Comparison of ENCODE assay signal across 8 cellular contexts in genomic region chr4:119212251-119212963, GRCh38. TPM values are rescaled to one million over a fixed set of nuclear protein-coding genes. Genes with fewer than 3 reads are reported as not detected.
DNase-seq lines count a peak whose midpoint lies in the region; ATAC-seq and TF ChIP-seq lines count a peak whose summit lies in the region.

Gene USP53, plus strand, starts transcription at chr4:119212713. Its CDS starts 27,047 bp downstream, at chr4:119239760.

- ATAC-seq in GM21360 (IDR thresholded peaks at IDR 0.05; ENCODE audit: unreplicated experiment) (peak; percentile 90), lung (ENCODE audit: insufficient read depth, low FRiP score) (peak; percentile 96)

- H3K4me1 ChIP-seq in CD8-positive, alpha-beta memory T cell (ENCODE audit: insufficient read depth, low read length): peaks cover 23% of the 10 kb centered on the region
- H3K4me1 ChIP-seq in effector memory CD4-positive, alpha-beta T cell (ENCODE audit: control insufficient read depth, insufficient read depth, low read length, poor library complexity, severe bottlenecking): peaks cover 10% of the 10 kb centered on the region
- H3K4me1 ChIP-seq in lung (ENCODE audit: control insufficient read depth in 2 of 2, insufficient read depth in 2 of 2, low read length in 2 of 2): peaks cover 0 to 23% of the 10 kb centered on the region in 2 donors

- no peaks in the 10 kb centered on the region for H3K9me3 Mint-ChIP-seq in CD8-positive, alpha-beta memory T cell

- no peaks in the 10 kb centered on the region for H3K27me3 Mint-ChIP-seq in CD8-positive, alpha-beta memory T cell

- CTCF ChIA-PET in CD8-positive, alpha-beta memory T cell (lab: Charles Lee): interaction anchor here (0.6 to 3.1 kb wide), 7 partner anchors 8 to 416 kb away, joined by 3 to 11 read pairs (median 3); partner anchors contain the start of gene PDE5A

- peak within 1 kb of the TSS; percentile 98 for H3K4me3 ChIP-seq in CD8-positive, alpha-beta memory T cell (ENCODE audit: low read length)
- H3K4me3 ChIP-seq in effector memory CD4-positive, alpha-beta T cell (ENCODE audit: insufficient read depth, low read depth, low read length, poor library complexity, severe bottlenecking): peak within 1 kb of the TSS; percentile 78
- peak within 1 kb of the TSS; percentile 95 for H3K4me3 ChIP-seq in lung

- H3K4me3 Mint-ChIP-seq in CD8-positive, alpha-beta memory T cell: peak within 1 kb of the TSS; percentile 95 to 100 (median 98)

- peak within 1 kb of the TSS; percentile 69 for H3K27ac ChIP-seq in CD8-positive, alpha-beta memory T cell (ENCODE audit: low read depth, low read length)
- H3K27ac ChIP-seq in effector memory CD4-positive, alpha-beta T cell (ENCODE audit: insufficient read depth, low read length, poor library complexity, severe bottlenecking): peak within 1 kb of the TSS; percentile 77
- H3K27ac ChIP-seq in lung (ENCODE audit: low read depth in 1 of 2, low read length in 1 of 2): peak within 1 kb of the TSS; percentile 94 to 98

- H3K4me1 Mint-ChIP-seq in CD8-positive, alpha-beta memory T cell: peaks cover 37 to 51% (median 42%) of the 10 kb centered on the region in 3 donors

- H3K27ac Mint-ChIP-seq in CD8-positive, alpha-beta memory T cell: peak within 1 kb of the TSS; percentile 94 to 99 (median 96)

- POLR2A ChIA-PET in CD8-positive, alpha-beta memory T cell (lab: Charles Lee): interaction anchor here (0.7 to 2.6 kb wide), 9 partner anchors 8 to 856 kb away, joined by 3 to 24 read pairs (median 3); a partner anchor contains a TSS

- peaks cover 0 to 24% (median 4%) of the 10 kb centered on the region in 3 donors for H3K36me3 Mint-ChIP-seq in CD8-positive, alpha-beta memory T cell

- TF ChIP-seq CTCF in lung (IDR thresholded peaks at IDR 0.05; ENCODE audit: control extremely low read depth, extremely low read depth): no peak

- no peaks in the 10 kb centered on the region for H3K9me3 ChIP-seq in CD8-positive, alpha-beta memory T cell (ENCODE audit: low read length)
- H3K9me3 ChIP-seq in effector memory CD4-positive, alpha-beta T cell (ENCODE audit: control insufficient read depth, low read length): no peaks in the 10 kb centered on the region
- H3K9me3 ChIP-seq in lung (ENCODE audit: control insufficient read depth in 2 of 2, insufficient read depth in 1 of 2, low read length in 1 of 2): no peaks in the 10 kb centered on the region

- peak; percentile 96 to 99 (median 97) for DNase-seq in CD8-positive, alpha-beta memory T cell
- peak; percentile 99 for DNase-seq in HT-29 (ENCODE audit: low spot score)
- DNase-seq in NOMO-1 treated with DMSO at 0.1 percent for 48 hours (lab: John Stamatoyannopoulos, UW; ENCODE audit: unreplicated experiment): peak; percentile 81
- DNase-seq in activated CD8-positive, alpha-beta memory T cell treated with anti-CD3 and anti-CD28 coated beads for 48 hours (ENCODE audit: low read depth in 2 of 3, low spot score in 2 of 3): peak; percentile 91 to 95 (median 92)
- peak; percentile 96 to 97 (median 97) for DNase-seq in effector memory CD4-positive, alpha-beta T cell
- peak; percentile 98 for DNase-seq in lung (ENCODE audit: low spot score)
- peak; percentile 94 to 98 (median 95) for DNase-seq in stimulated activated CD4-positive, alpha-beta T cell treated with anti-CD3 and anti-CD28 coated beads, TNF-alpha, amount 100 ng/mL, for 24 hours (ENCODE audit: low read depth in 3 of 3)

- H3K36me3 ChIP-seq in CD8-positive, alpha-beta memory T cell (ENCODE audit: insufficient read depth, low read length): no peaks in the 10 kb centered on the region
- H3K36me3 ChIP-seq in effector memory CD4-positive, alpha-beta T cell (ENCODE audit: control insufficient read depth, insufficient read depth, low read length): no peaks in the 10 kb centered on the region
- no peaks in the 10 kb centered on the region for H3K36me3 ChIP-seq in lung (ENCODE audit: control insufficient read depth in 2 of 2, insufficient read depth in 2 of 2, low read length in 2 of 2)

- H3K27me3 ChIP-seq in CD8-positive, alpha-beta memory T cell (ENCODE audit: insufficient read depth, low read length, poor library complexity, severe bottlenecking): no peaks in the 10 kb centered on the region
- H3K27me3 ChIP-seq in effector memory CD4-positive, alpha-beta T cell (replicated peaks; ENCODE audit: control insufficient read depth, insufficient read depth, low read length, poor library complexity, severe bottlenecking): no peaks in the 10 kb centered on the region
- no peaks in the 10 kb centered on the region for H3K27me3 ChIP-seq in lung (ENCODE audit: control insufficient read depth, insufficient read depth)

- WGBS in lung, 2 donors: 0% methylated on average over 55 of the region's 55 CpGs

RNA-seq across cellular contexts. Expression of gene USP53, which starts in this region (rescaled TPM):
- total RNA-seq in CD8-positive, alpha-beta memory T cell: 10 to 100 TPM in 1 of 2 experiments, 1 to 10 TPM in 1; 9.8 to 10.5 TPM
- polyA plus RNA-seq in CD8-positive, alpha-beta memory T cell: 11.0 TPM
- 8.9 and 9.1 TPM in 2 replicates for total RNA-seq in HT-29 (2014; rRNA removed; shearing (Covaris generic))
- 10 to 100 TPM; 31.6 to 54.6 TPM for total RNA-seq in lung
- 10 to 100 TPM; 13.0 to 21.1 TPM for polyA plus RNA-seq in lung

Comparison
In these comparisons a context has a peak if more than half of its experiments do, and no peak if none do; other contexts are left out.
1. Peak in every context shown above with its lines: DNase-seq, ATAC-seq, H3K4me3 ChIP-seq and H3K27ac ChIP-seq.